ENCODE assay signal across 18 cellular contexts in the genomic region with DNA sequence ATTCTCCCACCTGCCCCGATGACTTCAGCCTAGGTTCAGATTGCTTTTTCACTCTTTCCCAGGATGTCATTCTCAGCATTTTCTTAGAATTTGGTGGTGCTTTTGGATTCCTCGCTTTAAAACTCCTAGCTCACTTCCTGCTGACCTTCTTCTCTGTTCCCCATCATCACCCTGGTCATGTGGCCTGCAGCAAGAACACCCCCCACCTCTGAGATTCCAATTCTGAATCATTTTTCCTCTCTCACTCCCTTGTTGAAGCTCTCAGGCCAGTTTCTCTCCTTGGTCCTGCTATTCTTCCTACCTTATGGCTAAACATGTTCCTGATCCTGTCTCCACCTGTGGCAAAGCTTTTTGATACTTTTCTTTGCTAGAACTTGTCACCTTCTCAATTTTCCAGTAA.
"Had no signal": no experiment of that assay in that cellular context is flagged by ENCODE, and none has a peak within 500 bp of the region (broad histone marks: within the 10 kb centered on the region; RNA-seq: fewer than 3 reads in every experiment).

No MANE protein-coding gene starts in this region.

- H3K27me3 ChIP-seq: adrenal gland, gastrocnemius medialis, heart right ventricle, neural progenitor cell, pancreas, suprapubic skin had no signal

- H3K36me3 ChIP-seq: adrenal gland, gastrocnemius medialis, heart right ventricle, neural progenitor cell, pancreas, suprapubic skin had no signal

- H3K36me3 Mint-ChIP-seq: naive B cell had no signal

- H3K4me1 ChIP-seq: pancreas had no signal

- H3K27me3 Mint-ChIP-seq: central memory CD8-positive, alpha-beta T cell; naive B cell; stimulated activated naive CD8-positive, alpha-beta T cell treated with anti-CD3 and anti-CD28 coated beads, Interleukin-15, Interleukin-2, amounts not matched to agents 100 ng/mL and 50 ng/mL, for 24 hours had no signal

- H3K4me3 ChIP-seq: adrenal gland, gastrocnemius medialis, heart right ventricle, lung, neural progenitor cell, pancreas, suprapubic skin had no signal

- H3K4me3 Mint-ChIP-seq: activated naive CD4-positive, alpha-beta T cell treated with anti-CD3 and anti-CD28 coated beads for 36 hours; central memory CD8-positive, alpha-beta T cell; naive B cell; neural progenitor cell; stimulated activated naive CD8-positive, alpha-beta T cell treated with anti-CD3 and anti-CD28 coated beads, Interleukin-15, Interleukin-2, amounts not matched to agents 100 ng/mL and 50 ng/mL, for 24 hours had no signal

- H3K9ac ChIP-seq: neural progenitor cell had no signal

- H3K27ac ChIP-seq: adrenal gland, gastrocnemius medialis, neural progenitor cell, pancreas, suprapubic skin, VCaP had no signal

- DNase-seq: activated CD4-positive, alpha-beta T cell treated with anti-CD3 and anti-CD28 coated beads for 1 hour; activated CD4-positive, alpha-beta T cell treated with anti-CD3 and anti-CD28 coated beads, Interleukin-2, amount 50 U/mL, for 4 hours; activated naive CD4-positive, alpha-beta T cell treated with anti-CD3 and anti-CD28 coated beads for 36 hours; adrenal gland; effector CD8-positive, alpha-beta T cell; gastrocnemius medialis; heart right ventricle; naive B cell; pancreas; trophoblast cell had no signal

- H3K9me3 Mint-ChIP-seq: activated naive CD4-positive, alpha-beta T cell treated with anti-CD3 and anti-CD28 coated beads for 36 hours; activated T-helper 2 cell treated with anti-CD3 and anti-CD28 coated beads, Interferon-gamma antibody, Interleukin-2, Interleukin-4, amounts not matched to agents 10 μg/mL and 5 μg/mL and 100 μg/mL, durations not matched to agents 14 hours and 24 hours and 36 hours; central memory CD8-positive, alpha-beta T cell; naive B cell; stimulated activated naive CD8-positive, alpha-beta T cell treated with anti-CD3 and anti-CD28 coated beads, Interleukin-15, Interleukin-2, amounts not matched to agents 100 ng/mL and 50 ng/mL, for 24 hours had no signal

- H3K27ac Mint-ChIP-seq: activated naive CD4-positive, alpha-beta T cell treated with anti-CD3 and anti-CD28 coated beads for 36 hours; activated T-helper 2 cell treated with anti-CD3 and anti-CD28 coated beads, Interferon-gamma antibody, Interleukin-2, Interleukin-4, amounts not matched to agents 10 μg/mL and 5 μg/mL and 100 μg/mL, durations not matched to agents 14 hours and 24 hours and 36 hours; naive B cell; neural progenitor cell; stimulated activated naive CD8-positive, alpha-beta T cell treated with anti-CD3 and anti-CD28 coated beads, Interleukin-15, Interleukin-2, amounts not matched to agents 100 ng/mL and 50 ng/mL, for 24 hours had no signal

- H3K9me3 ChIP-seq: adrenal gland, gastrocnemius medialis, heart right ventricle, pancreas, suprapubic skin had no signal

- ATAC-seq: gastrocnemius medialis, heart right ventricle, pancreas, sciatic nerve had no signal

- H3K4me2 ChIP-seq: neural progenitor cell had no signal

- H2AFZ ChIP-seq: neural progenitor cell had no signal

- H3K4me1 Mint-ChIP-seq: central memory CD8-positive, alpha-beta T cell; naive B cell had no signal
